In the genomic region with DNA sequence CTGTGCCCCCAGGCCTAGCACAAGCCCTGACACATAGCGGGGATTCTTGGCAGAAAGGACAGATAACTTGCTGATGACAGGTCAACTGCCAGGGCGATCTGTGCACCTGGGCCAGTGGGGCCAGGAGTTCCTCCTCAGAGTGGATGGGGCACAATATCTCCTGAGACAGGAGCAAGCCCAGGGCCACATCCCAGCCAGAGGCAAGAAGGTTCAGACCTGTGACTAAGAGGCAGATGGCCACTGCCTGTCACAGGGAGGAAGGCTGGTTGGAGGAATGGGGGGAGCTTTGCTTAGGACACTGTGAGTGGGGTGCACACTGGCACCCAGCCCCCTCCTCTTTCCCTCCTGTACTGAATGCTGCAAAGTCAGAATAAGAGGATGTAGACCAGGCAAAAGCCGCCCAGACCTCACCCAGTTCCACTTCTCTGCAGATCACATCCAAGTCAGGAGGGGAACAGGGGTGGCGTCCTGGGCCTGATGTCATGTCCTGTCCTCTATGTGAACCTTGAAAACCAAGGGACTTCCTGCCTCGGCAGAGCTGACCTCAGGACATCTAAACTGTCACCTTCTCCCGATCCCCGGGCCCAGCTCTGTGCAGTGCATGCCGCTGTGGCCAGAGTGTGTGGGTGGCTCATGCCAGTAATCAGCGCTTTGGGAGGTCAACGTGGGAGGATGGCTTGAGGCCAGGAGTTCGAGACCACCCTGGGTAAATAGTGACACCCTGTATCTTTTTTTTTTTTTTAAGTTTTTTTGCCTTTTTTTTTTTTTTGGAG, we compare ENCODE assay signal across 8 cellular contexts. TPM values are rescaled to one million over a fixed set of nuclear protein-coding genes. Genes with fewer than 3 reads are reported as not detected.
DNase-seq lines count a peak whose midpoint lies in the region; ATAC-seq, FAIRE-seq and TF ChIP-seq lines count a peak whose summit lies in the region.

No MANE protein-coding gene starts in this region.

- DNase-seq in AG04449 (ENCODE audit: low read depth, low spot score) = no peak
- peak; percentile 21 for DNase-seq in SK-N-DZ (ENCODE audit: low spot score)
- peak; percentile 59 for DNase-seq in GM12878 (ENCODE audit: low read depth, low spot score)
- peak; percentile 52 to 69 for DNase-seq in left colon
- DNase-seq in stimulated activated CD8-positive, alpha-beta memory T cell treated with anti-CD3 and anti-CD28 coated beads, Interleukin-15, amount 100 ng/mL, for 24 hours (ENCODE audit: low read depth) = peak; percentile 11
- no peak for DNase-seq in H7

- peak overlapping the region; percentile 85 for H3K9ac ChIP-seq in GM12878 (ENCODE audit: control insufficient read depth, insufficient read depth, low read length)

- H4K20me1 ChIP-seq in GM12878 (ENCODE audit: control insufficient read depth, insufficient read depth) = no peaks in the 10 kb centered on the region

- POLR2A ChIA-PET in AG04449 (lab: Yijun Ruan, JAX) = interaction anchor here (0.6 kb wide), 1 partner anchor 12 kb away, joined by 4 read pairs; no protein-coding TSS in a partner anchor
- POLR2A ChIA-PET in GM12878 (lab: Charles Lee) = interaction anchor here (0.6 to 1.8 kb wide), 6 partner anchors 72 to 1031 kb away, joined by 3 to 7 read pairs (median 4); partner anchors contain the start of genes CRCP and TPST1

- no peaks in the 10 kb centered on the region for H3K9me3 ChIP-seq in GM12878 (replicated peaks; ENCODE audit: control insufficient read depth, insufficient read depth, low read length)

- H3K27me3 ChIP-seq in GM12878 (replicated peaks in 1 of 2; ENCODE audit: control insufficient read depth in 2 of 2, insufficient read depth in 2 of 2, low read length in 1 of 2) (no peaks in the 10 kb centered on the region), H7 (ENCODE audit: control insufficient read depth, insufficient read depth, low read length) (no peaks in the 10 kb centered on the region)

- TF ChIP-seq RAD21 in GM12878 (IDR thresholded peaks at IDR 0.05; ENCODE audit: insufficient read depth, low read depth, low read length) = no peak; the same call in 1 of the 2 replicates

- peak; percentile 50 for TF ChIP-seq POLR2A in GM18951 (IDR thresholded peaks at IDR 0.05; ENCODE audit: extremely low read depth, insufficient read depth, insufficient read length)
- peak; percentile 60; the same call in 1 of the 2 replicates for TF ChIP-seq POLR2A in GM12878 (IDR thresholded peaks at IDR 0.05; ENCODE audit: low read depth, low read length)

- no peak for TF ChIP-seq EP300 in GM12878 (IDR thresholded peaks at IDR 0.05; ENCODE audit: borderline replicate concordance in 1 of 2, control insufficient read depth in 1 of 2, low read depth in 2 of 2, low read length in 2 of 2)

- ATAC-seq in HG03139 (IDR thresholded peaks at IDR 0.05; ENCODE audit: unreplicated experiment) (peak; percentile 85), GM12878 (peak; percentile 85), left colon (peak; percentile 35)

- peak overlapping the region; percentile 84 for H3K27ac ChIP-seq in GM12878 (ENCODE audit: control insufficient read depth, insufficient read depth)

- in situ Hi-C loops in GM18951 (cut with MboI; ENCODE audit: low sequenced_read_pairs, unreplicated experiment) (no loop called here), GM12878 (cut with MboI) (no loop called here)

- RAD21 ChIA-PET in GM12878 (lab: Charles Lee; ENCODE audit: unreplicated experiment) = no interaction called here

- H3K36me3 ChIP-seq in GM12878 (ENCODE audit: control insufficient read depth in 2 of 2, insufficient read depth in 2 of 2, low read length in 1 of 2) (peaks cover 3 to 9% of the 10 kb centered on the region in 2 experiments; a peak in 3 of 4 replicates), H7 (replicated peaks; ENCODE audit: control insufficient read depth, insufficient read depth, low read length) (peaks cover 7% of the 10 kb centered on the region)

- FAIRE-seq in GM12878 (lab: Jason Lieb, UNC) = peak; percentile 92

- intact Hi-C loops in GM12878 (cut with micrococcal nuclease; ENCODE audit: unreplicated experiment) = loop anchor here (5.0 to 10.0 kb wide), 2 partner anchors 97 to 106 kb away; partner anchors contain the start of genes ASL and VKORC1L1
- intact Hi-C loops in left colon (cut with DNase I, micrococcal nuclease) = no loop called here

- H3K4me3 ChIP-seq in AG04449 (ENCODE audit: low read depth, low read length) = peak overlapping the region; percentile 74
- H3K4me3 ChIP-seq in GM12878 = peak overlapping the region; percentile 73
- H3K4me3 ChIP-seq in H7 (ENCODE audit: insufficient read depth, low read depth, low read length) = no peak overlapping the region

- H3K4me1 ChIP-seq in GM12878 (ENCODE audit: control insufficient read depth, insufficient read depth, low read length) = no peaks in the 10 kb centered on the region; the same call in 1 of the 2 replicates

- H3K79me2 ChIP-seq in GM12878 (ENCODE audit: control insufficient read depth, insufficient read depth, low read length) = peaks cover 24% of the 10 kb centered on the region

- TSS peak; percentile 64 for BruUV-seq in GM12878 (replicated peaks; lab: Mats Ljungman, UMichigan)

- peak overlapping the region; percentile 83 for H3K4me2 ChIP-seq in GM12878 (ENCODE audit: control insufficient read depth, insufficient read depth)

- CTCF ChIA-PET in AG04449 (lab: Yijun Ruan, JAX) = no interaction called here
- CTCF ChIA-PET in GM12878 (lab: Yijun Ruan, JAX) = interaction anchor here (0.6 kb wide), 2 partner anchors 140 to 1016 kb away, joined by 3 to 4 read pairs; partner anchors contain the start of gene TYW1

- WGBS in GM12878 (ENCODE audit: insufficient coverage, insufficient replicate concordance, low lambda C conversion rate, missing lambda C conversion rate) = 19% methylated on average over 11 of the region's 11 CpGs

- SMC1A ChIA-PET in GM12878 (lab: Charles Lee; ENCODE audit: uncharacterized antibody, unreplicated experiment) = no interaction called here

- no peak overlapping the region; the same call in 1 of the 2 replicates for H2AFZ ChIP-seq in GM12878 (ENCODE audit: control insufficient read depth, low read depth, low read length)

- TF ChIP-seq CTCF in AG04449 (IDR thresholded peaks at IDR 0.05; ENCODE audit: insufficient read depth, low read length, missing control alignments) = no peak
- no peak for TF ChIP-seq CTCF in GM12878 (IDR thresholded peaks at IDR 0.05 in 2 of 3, conservative IDR thresholded peaks at IDR 0.05 in 1 of 3; ENCODE audit: control insufficient read depth in 2 of 3, extremely low read depth in 1 of 3, insufficient read depth in 1 of 3, low read depth in 3 of 3, low read length in 3 of 3)

TF ChIP-seq in GM12878, 131 proteins besides CTCF, POLR2A, EP300 and RAD21 (continues in another document):
- no peak for TF ChIP-seq TBL1XR1 (IDR thresholded peaks at IDR 0.05; ENCODE audit: low read depth, low read length)
- peak; percentile 79 for TF ChIP-seq GABPA (IDR thresholded peaks at IDR 0.05; ENCODE audit: low read depth)
- TF ChIP-seq MLLT1 (IDR thresholded peaks at IDR 0.05) = 0 out of 2 replicates have a peak, but pooled peaks have one; percentile 45
- no peak for TF ChIP-seq ZNF24 (IDR thresholded peaks at IDR 0.05)
- peak; percentile 81; the same call in 1 of the 2 replicates for TF ChIP-seq NBN (IDR thresholded peaks at IDR 0.05)

RNA-seq across cellular contexts. Expression of gene GUSB, which starts 1.3 kb away (rescaled TPM):
- 19.7 and 22.7 TPM in 2 replicates for polyA plus RNA-seq in SK-N-DZ (2014; cell fraction: cytosol; rRNA removed)
- polyA plus RNA-seq in SK-N-DZ (2014; cell fraction: nucleus; rRNA removed) = 130 and 150 TPM in 2 replicates
- 93.0 and 95.2 TPM in 2 replicates for total RNA-seq in GM12878 (2013; cell fraction: nucleolus; rRNA removed)
- 23.2 and 26.9 TPM in 2 replicates for total RNA-seq in GM12878 (2014; rRNA removed)
- 25.2 and 28.4 TPM in 2 replicates for total RNA-seq in GM12878 (2014; rRNA removed; fragmentation: Illumina TruSeq; extraction: Trizol)
- 50.0 and 54.3 TPM in 2 replicates for total RNA-seq in GM12878 (2021)
- 29.7 TPM for polyA plus RNA-seq in GM12878 (2011; ENCODE audit: low read depth)
- 31.4 and 52.3 TPM in 2 replicates for polyA plus RNA-seq in GM12878 (2011; rRNA removed)
- polyA plus RNA-seq in GM12878 (2011; cell fraction: cytosol; rRNA removed) = 70.7 and 75.8 TPM in 2 replicates
- 222 and 247 TPM in 2 replicates for polyA plus RNA-seq in GM12878 (2011; cell fraction: nucleus; rRNA removed)
- polyA plus RNA-seq in GM12878 (2012) = 40.4 and 49.6 TPM in 2 replicates
- 28.1 and 39.5 TPM in 2 replicates for polyA plus RNA-seq in GM12878 (2014; fragmentation: Illumina TruSeq; extraction: Trizol)
- 10 to 100 TPM in 1 of 2 experiments, 1 to 10 TPM in 1; 9.8 to 19.6 TPM for polyA plus RNA-seq in GM12878 (2014; fragmentation: Nextera tagmentation; extraction: Ambion mirVana)
- polyA plus RNA-seq in GM12878 (2014; rRNA removed) = 51.2 and 55.9 TPM in 2 replicates
- 10 to 100 TPM; 65.5 to 71.2 TPM for polyA plus RNA-seq in GM12878 (2016; fragmentation: Nextera tagmentation; extraction: Ambion mirVana)
- 63.3 and 69.8 TPM in 2 replicates for polyA minus RNA-seq in GM12878 (2011; rRNA and poly(A)+ RNA removed)
- polyA minus RNA-seq in GM12878 (2011; cell fraction: cytosol; rRNA and poly(A)+ RNA removed) = 25.1 and 39.0 TPM in 2 replicates
- polyA minus RNA-seq in GM12878 (2011; cell fraction: nucleus; rRNA and poly(A)+ RNA removed) = 31.4 and 59.3 TPM in 2 replicates
- total RNA-seq in left colon = 10 to 100 TPM; 69.2 to 99.5 TPM
- total RNA-seq in H7 (2014; rRNA removed; shearing (Covaris generic)) = 33.1 and 37.5 TPM in 2 replicates

Comparison
In these comparisons a context has a peak if more than half of its experiments do, and no peak if none do; other contexts are left out.
1. DNase-seq: peak in SK-N-DZ (single experiment), GM12878 (single experiment), left colon (2 of 2) and stimulated activated CD8-positive, alpha-beta memory T cell treated with anti-CD3 and anti-CD28 coated beads, Interleukin-15, amount 100 ng/mL, for 24 hours (single experiment); none in AG04449 (single experiment) and H7 (single experiment).
2. ATAC-seq: peak in every context shown above with its lines; median percentile 85 in HG03139; 85 in GM12878; 35 in left colon.